ENCODE assay signal across 9 cellular contexts in the genomic region with DNA sequence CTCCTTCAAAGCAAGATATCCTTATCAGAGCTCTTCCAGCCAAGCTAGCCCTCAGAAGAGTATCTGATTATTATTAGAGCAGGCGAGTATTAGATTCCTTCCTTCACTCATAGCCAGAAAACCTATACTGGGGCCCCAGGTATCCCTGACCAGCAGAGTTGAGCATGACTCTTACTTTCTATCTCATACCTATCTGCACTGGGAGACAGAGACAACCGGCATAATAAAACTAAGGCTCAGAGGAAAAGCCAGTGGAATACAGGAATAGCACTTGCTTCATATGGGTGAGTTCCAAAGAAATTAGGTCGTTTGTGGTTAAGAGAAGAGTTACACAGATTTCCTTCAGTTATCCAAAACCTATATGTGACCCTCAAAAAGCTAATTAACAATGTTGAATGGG. TPM values are rescaled to one million over a fixed set of nuclear protein-coding genes. Genes with fewer than 3 reads are reported as not detected.
"Had no signal": no experiment of that assay in that cellular context is flagged by ENCODE, and none has a peak within 500 bp of the region (broad histone marks: within the 10 kb centered on the region; RNA-seq: fewer than 3 reads in every experiment).

No MANE protein-coding gene starts in this region.

- H3K4me2 ChIP-seq: GM23338 had no signal

- H3K4me3 ChIP-seq: GM23338 had no signal

- H3K4me3 Mint-ChIP-seq: GM23338, H9, IgD-negative memory B cell had no signal

- H3K27ac Mint-ChIP-seq: GM23338, IgD-negative memory B cell had no signal

- DNase-seq: H9, HCEC 1CT, KBM-7 had no signal

- H3K4me1 Mint-ChIP-seq: GM23338, H9, IgD-negative memory B cell had no signal

- H3K36me3 Mint-ChIP-seq: IgD-negative memory B cell had no signal

- ATAC-seq: GM23338 had no signal

- H3K9me3 Mint-ChIP-seq: GM23338, H9, IgD-negative memory B cell had no signal

- H2AFZ ChIP-seq: GM23338 had no signal

- FAIRE-seq: H1, H54, HTR-8/SVneo had no signal

RNA-seq across cellular contexts. Expression of a gene that starts 41.8 kb away (rescaled TPM):
- total RNA-seq: GM23338, H1, H9, HT-29 had no signal
- polyA plus RNA-seq: GM23338, H1, IgD-negative memory B cell had no signal

RNA-seq across cellular contexts. Expression of a gene that starts 42.6 kb away (rescaled TPM):
- total RNA-seq: H9, HT-29 had no signal
- polyA plus RNA-seq: IgD-negative memory B cell had no signal
